20 cellular contexts compared by ENCODE assay signal in the genomic region with DNA sequence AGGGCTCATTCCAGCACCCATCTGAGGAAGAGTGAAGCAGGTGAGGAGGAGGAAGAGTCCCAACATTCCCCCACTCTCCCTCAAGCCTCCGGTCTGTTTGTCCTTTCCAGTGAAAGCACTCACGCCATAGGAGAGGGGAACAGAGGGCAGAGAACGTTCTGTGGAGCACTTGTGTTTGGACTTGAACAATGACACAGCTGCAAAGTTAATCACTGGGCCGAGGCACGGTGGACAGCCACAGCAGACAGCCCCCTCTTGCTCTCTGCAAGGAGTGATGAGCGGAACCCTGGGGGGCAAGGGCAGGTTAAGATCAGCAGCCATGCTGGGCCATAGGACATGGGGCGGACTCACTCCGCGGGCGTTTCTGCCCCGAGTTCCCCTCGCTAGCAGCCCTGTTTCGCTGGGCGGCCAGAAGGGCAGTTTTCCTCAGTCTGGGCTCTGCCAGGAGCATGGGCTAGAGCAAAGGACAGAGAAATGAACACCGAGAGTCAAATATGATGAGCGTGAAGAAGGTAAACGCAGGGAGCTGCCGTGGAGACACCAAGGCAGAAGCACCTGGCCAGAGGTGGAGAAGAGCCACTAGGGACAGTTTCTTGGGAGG.
A peak's percentile ranks its signal among the peaks of the same experiment; 100 is the strongest.
DNase-seq lines count a peak whose midpoint lies in the region; ATAC-seq and TF ChIP-seq lines count a peak whose summit lies in the region.
"Had no signal": no experiment of that assay in that cellular context is flagged by ENCODE, and none has a peak within 500 bp of the region (broad histone marks: within the 10 kb centered on the region; RNA-seq: fewer than 3 reads in every experiment).

No MANE protein-coding gene starts in this region.

- no peaks in the 10 kb centered on the region for H3K27me3 ChIP-seq in neural progenitor cell
- H3K27me3 ChIP-seq: adrenal gland, esophagus squamous epithelium had no signal

- H3K4me1 Mint-ChIP-seq in WTC11, result peaks cover 23% of the 10 kb centered on the region
- H3K4me1 Mint-ChIP-seq in neural progenitor cell, result peaks cover 64% of the 10 kb centered on the region

- peak overlapping the region; percentile 50 for H3K4me2 ChIP-seq in neural progenitor cell
- H3K4me2 ChIP-seq: smooth muscle cell had no signal

- no peak overlapping the region for H2AFZ ChIP-seq in neural progenitor cell (replicated peaks)

- H3K27me3 Mint-ChIP-seq in WTC11 (ENCODE audit: low read depth) (no peaks in the 10 kb centered on the region), neural progenitor cell (ENCODE audit: insufficient read depth, low read depth) (peaks cover 2% of the 10 kb centered on the region)

- no peak overlapping the region for H3K4me3 Mint-ChIP-seq in WTC11
- H3K4me3 Mint-ChIP-seq in neural progenitor cell, result no peak overlapping the region

- H4K20me1 ChIP-seq in neural progenitor cell (ENCODE audit: low read depth), result peaks cover 13% of the 10 kb centered on the region

- peak; percentile 6 for ATAC-seq in GM18909 (IDR thresholded peaks at IDR 0.05; ENCODE audit: poor library complexity, unreplicated experiment)
- ATAC-seq in HG02678 (IDR thresholded peaks at IDR 0.05; ENCODE audit: unreplicated experiment), result peak; percentile 6
- ATAC-seq in WTC11, result no peak
- ATAC-seq in GM21576 (IDR thresholded peaks at IDR 0.05; ENCODE audit: unreplicated experiment), result no peak
- ATAC-seq: HepG2, left lobe of liver, Right ventricle myocardium inferior had no signal

- POLR2A ChIA-PET in WTC11 (lab: Charles Lee), result no interaction called here

- peaks cover 14% of the 10 kb centered on the region for H3F3A ChIP-seq in neural progenitor cell (ENCODE audit: low read depth)

- H3K79me2 ChIP-seq in neural progenitor cell (ENCODE audit: low read depth), result no peaks in the 10 kb centered on the region

- DNase-seq in WTC11 (ENCODE audit: low spot score) (no peak), neural progenitor cell (ENCODE audit: low spot score) (no peak), foreskin fibroblast (no peak), NCI-H345 (lab: John Stamatoyannopoulos, UW) (no peak), substantia nigra (lab: John Stamatoyannopoulos, UW) (no peak)
- DNase-seq: activated CD4-positive, CD25-positive, alpha-beta regulatory T cell; adrenal gland; MM.1S; NCI-H1930; NCI-H446; stimulated activated CD4-positive, alpha-beta T cell treated with anti-CD3 and anti-CD28 coated beads, Interleukin-4, amount 100 ng/mL, for 24 hours had no signal

- no peak overlapping the region for H3K9ac ChIP-seq in neural progenitor cell

- H3K9me3 ChIP-seq in neural progenitor cell (ENCODE audit: low read depth), result no peaks in the 10 kb centered on the region
- H3K9me3 ChIP-seq: adrenal gland, esophagus squamous epithelium, mucosa of descending colon had no signal

- H3K9me3 Mint-ChIP-seq in WTC11 (no peaks in the 10 kb centered on the region), neural progenitor cell (peaks cover 2% of the 10 kb centered on the region)

- H3K27ac ChIP-seq in neural progenitor cell, result no peak overlapping the region
- H3K27ac ChIP-seq in substantia nigra (ENCODE audit: low read depth, low read length, poor library complexity, severe bottlenecking), result no peak overlapping the region
- H3K27ac ChIP-seq: adrenal gland, esophagus squamous epithelium had no signal

- H3K4me1 ChIP-seq in neural progenitor cell, result peaks cover 26% of the 10 kb centered on the region
- H3K4me1 ChIP-seq: adrenal gland had no signal

- H3K36me3 ChIP-seq in neural progenitor cell, result no peaks in the 10 kb centered on the region

- CTCF ChIA-PET in WTC11 (lab: Charles Lee), result interaction anchor here (1.3 kb wide), 1 partner anchor 15 kb away, joined by 4 read pairs; no protein-coding TSS in a partner anchor

- H3K27ac Mint-ChIP-seq in WTC11 (peak overlapping the region; percentile 26; the same call in 1 of the 2 replicates), neural progenitor cell (peak overlapping the region; percentile 79)

- H3K4me3 ChIP-seq in neural progenitor cell (no peak overlapping the region), foreskin fibroblast (ENCODE audit: low read depth in 1 of 2, low read length in 2 of 2) (no peak overlapping the region)
- H3K4me3 ChIP-seq: adrenal gland, esophagus squamous epithelium, mucosa of descending colon, smooth muscle cell had no signal

- H3K36me3 Mint-ChIP-seq in WTC11, result peaks cover 16% of the 10 kb centered on the region
- peaks cover 26% of the 10 kb centered on the region for H3K36me3 Mint-ChIP-seq in neural progenitor cell

- TF ChIP-seq CTCF in WTC11 (IDR thresholded peaks at IDR 0.05), result no peak
- TF ChIP-seq CTCF in neural progenitor cell (IDR thresholded peaks at IDR 0.05), result no peak
- TF ChIP-seq CTCF in foreskin fibroblast (IDR thresholded peaks at IDR 0.05; ENCODE audit: low read depth, low read length), result no peak

TF ChIP-seq in WTC11, 78 proteins besides CTCF, POLR2A, EP300 and RAD21:
- no peak for TF ChIP-seq KAT7 (CRISPR knock-in tag; IDR thresholded peaks at IDR 0.05; ENCODE audit: borderline replicate concordance)
- no peak for TF ChIP-seq ATF1 (CRISPR knock-in tag; IDR thresholded peaks at IDR 0.05)
- no peak for TF ChIP-seq IRF2 (CRISPR knock-in tag; IDR thresholded peaks at IDR 0.05; ENCODE audit: borderline replicate concordance, low read depth)
- TF ChIP-seq FOXP4 (CRISPR knock-in tag; IDR thresholded peaks at IDR 0.05), result no peak

Comparison
In these comparisons a context has a peak if more than half of its experiments do, and no peak if none do; other contexts are left out.
1. ATAC-seq: peak in GM18909 (single experiment) and HG02678 (single experiment); none in WTC11 (single experiment) and GM21576 (single experiment).